In the genomic region with DNA sequence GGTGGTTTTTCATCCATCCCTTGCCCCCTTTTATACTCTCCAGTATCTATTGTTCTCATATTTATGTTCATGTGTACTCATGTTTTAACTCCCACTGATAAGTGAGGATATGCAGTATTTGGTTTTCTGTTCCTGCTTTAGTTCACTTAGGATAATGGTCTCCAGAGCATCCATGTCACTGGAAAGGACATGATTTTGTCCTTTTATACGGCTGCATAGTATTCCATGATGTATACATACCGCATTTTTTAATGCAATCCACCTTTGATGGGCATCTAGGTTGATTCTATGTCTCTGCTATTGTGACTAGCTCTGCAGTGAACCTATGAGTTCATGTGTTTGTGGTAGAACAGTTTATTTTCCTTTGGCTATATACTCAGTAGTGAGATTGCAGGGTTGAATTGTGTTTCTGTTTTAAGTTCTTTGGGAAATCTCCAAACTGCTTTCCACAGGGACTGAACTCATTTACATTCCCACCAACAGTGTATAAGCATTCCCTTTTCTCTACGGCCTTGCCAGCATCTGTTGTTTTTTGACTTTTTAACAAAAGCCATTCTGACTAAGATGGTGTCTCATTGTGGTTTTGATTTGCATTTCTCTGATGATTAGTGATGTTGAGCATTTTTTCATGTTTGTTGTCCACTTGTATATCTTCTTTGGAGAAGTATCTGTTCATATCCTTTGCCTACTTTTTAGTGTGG, we compare ENCODE assay signal across 16 cellular contexts.
"Had no signal": no experiment of that assay in that cellular context is flagged by ENCODE, and none has a peak within 500 bp of the region (broad histone marks: within the 10 kb centered on the region; RNA-seq: fewer than 3 reads in every experiment).

No MANE protein-coding gene starts in this region.

- H3K27ac Mint-ChIP-seq: type B pancreatic cell had no signal

- H3K27ac ChIP-seq: adrenal gland, dorsolateral prefrontal cortex, esophagus muscularis mucosa, hepatocyte, psoas muscle, suprapubic skin had no signal

- H3K4me2 ChIP-seq: hepatocyte had no signal

- H3K4me1 ChIP-seq: adrenal gland, esophagus muscularis mucosa, psoas muscle, suprapubic skin had no signal

- H2AFZ ChIP-seq: hepatocyte had no signal

- H3K9me3 Mint-ChIP-seq: type B pancreatic cell had no signal

- ATAC-seq: psoas muscle, sciatic nerve had no signal

- H3K4me3 Mint-ChIP-seq: type B pancreatic cell had no signal

- H3K4me3 ChIP-seq: adrenal gland, dorsolateral prefrontal cortex, esophagus muscularis mucosa, hepatocyte, psoas muscle, suprapubic skin had no signal

- FAIRE-seq: endometrium had no signal

- H3K36me3 ChIP-seq: adrenal gland, esophagus muscularis mucosa, suprapubic skin had no signal

- H3K9me3 ChIP-seq: adrenal gland, psoas muscle, suprapubic skin had no signal

- H3K27me3 ChIP-seq: adrenal gland, esophagus muscularis mucosa, hepatocyte, suprapubic skin had no signal

- H3K79me2 ChIP-seq: hepatocyte had no signal

- DNase-seq: activated CD4-positive, alpha-beta T cell treated with anti-CD3 and anti-CD28 coated beads, Interleukin-2, amount 50 U/mL, for 4 hours; activated CD4-positive, CD25-positive, alpha-beta regulatory T cell treated with anti-CD3 and anti-CD28 coated beads, Interleukin-2, amount 50 U/mL, for 72 hours; activated naive CD4-positive, alpha-beta T cell treated with anti-CD3 and anti-CD28 coated beads, Interleukin-2, amount 50 U/mL, for 16 hours; activated T-cell treated with anti-CD3 and anti-CD28 coated beads, Interleukin-2, amount 50 U/mL, for 1 hour; adrenal gland; dorsolateral prefrontal cortex; kidney glomerular epithelial cell; psoas muscle; stimulated activated CD4-positive, alpha-beta T cell treated with anti-CD3 and anti-CD28 coated beads, Interleukin-2, amount 100 ng/mL, for 24 hours; stimulated activated naive CD4-positive, alpha-beta T cell had no signal
